In genomic region chr19:18253716-18254115, GRCh38 we compare ENCODE assay signal across 1 cellular context.
A peak's percentile ranks its signal among the peaks of the same experiment; 100 is the strongest.
TF ChIP-seq lines count a peak whose summit lies in the region.

No MANE protein-coding gene starts in this region.

TF ChIP-seq in HepG2, 621 proteins besides CTCF, POLR2A, EP300 and RAD21:
- TF ChIP-seq ZNF451 (CRISPR knock-in tag; IDR thresholded peaks at IDR 0.05) (no peak), ATAD3A (CRISPR knock-in tag; IDR thresholded peaks at IDR 0.05) (no peak), ZNF430 (CRISPR knock-in tag; IDR thresholded peaks at IDR 0.05) (no peak), ELF1 (CRISPR knock-in tag; IDR thresholded peaks at IDR 0.05) (0 out of 2 replicates have a peak, but pooled peaks have one; percentile 12), ZFP36L2 (CRISPR knock-in tag; IDR thresholded peaks at IDR 0.05) (no peak), FOXP4 (CRISPR knock-in tag; IDR thresholded peaks at IDR 0.05) (no peak), HNRNPH1 (optimal IDR thresholded peaks at IDR 0.05; ENCODE audit: low read depth, low read length) (no peak), AKAP8 (CRISPR knock-in tag; IDR thresholded peaks at IDR 0.05) (no peak), ZNF878 (CRISPR knock-in tag; IDR thresholded peaks at IDR 0.05) (no peak), NFIB (CRISPR knock-in tag; IDR thresholded peaks at IDR 0.05; ENCODE audit: borderline replicate concordance) (no peak), ZNF17 (CRISPR knock-in tag; IDR thresholded peaks at IDR 0.05) (no peak), ZBTB4 (CRISPR knock-in tag; IDR thresholded peaks at IDR 0.05; ENCODE audit: borderline replicate concordance) (no peak), ELF3 (CRISPR knock-in tag; IDR thresholded peaks at IDR 0.05) (0 out of 2 replicates have a peak, but pooled peaks have one; percentile 19)
